In genomic region chr12:107736914-107737313, GRCh38 we compare ENCODE assay signal across 10 cellular contexts. TPM values are rescaled to one million over a fixed set of nuclear protein-coding genes. Genes with fewer than 3 reads are reported as not detected.
DNase-seq lines count a peak whose midpoint lies in the region; ATAC-seq and TF ChIP-seq lines count a peak whose summit lies in the region.
"Had no signal": no experiment of that assay in that cellular context is flagged by ENCODE, and none has a peak within 500 bp of the region (broad histone marks: within the 10 kb centered on the region; RNA-seq: fewer than 3 reads in every experiment).

No MANE protein-coding gene starts in this region.

- H3K36me3 ChIP-seq in MM.1S (replicated peaks; ENCODE audit: insufficient read depth, low read length) (peaks cover 2% of the 10 kb centered on the region; the same call in 1 of the 2 replicates), A673 (ENCODE audit: insufficient read depth, low read length, poor library complexity, severe bottlenecking) (peaks cover 69% of the 10 kb centered on the region)

- H3K9me3 Mint-ChIP-seq in stimulated activated effector memory CD8-positive, alpha-beta T cell treated with anti-CD3 and anti-CD28 coated beads, Interleukin-12 subunit alpha, Interleukin-12 subunit beta, amount 100 ng/mL, for 72 hours: no peaks in the 10 kb centered on the region

- ATAC-seq in GM18909 (IDR thresholded peaks at IDR 0.05; ENCODE audit: poor library complexity, unreplicated experiment): peak; percentile 95
- ATAC-seq in HG02678 (IDR thresholded peaks at IDR 0.05; ENCODE audit: unreplicated experiment): peak; percentile 97
- no peak for ATAC-seq in stimulated activated effector memory CD8-positive, alpha-beta T cell treated with anti-CD3 and anti-CD28 coated beads, Interleukin-12 subunit alpha, Interleukin-12 subunit beta, amount 100 ng/mL, for 72 hours
- ATAC-seq: HCT116 had no signal

- intact Hi-C loops in A673 (cut with micrococcal nuclease; ENCODE audit: unreplicated experiment): no loop called here

- peak; percentile 22; the same call in 1 of the 2 replicates for TF ChIP-seq CTCF in MM.1S (IDR thresholded peaks at IDR 0.05; ENCODE audit: low read length)
- no peak for TF ChIP-seq CTCF in A673 (conservative IDR thresholded peaks at IDR 0.05; ENCODE audit: low read depth, low read length)

- H3K27me3 ChIP-seq in MM.1S (replicated peaks; ENCODE audit: insufficient read depth, low read length) (no peaks in the 10 kb centered on the region), A673 (replicated peaks; ENCODE audit: insufficient read depth, low read depth, low read length, poor library complexity) (no peaks in the 10 kb centered on the region)

- H3K27ac Mint-ChIP-seq in stimulated activated effector memory CD8-positive, alpha-beta T cell treated with anti-CD3 and anti-CD28 coated beads, Interleukin-12 subunit alpha, Interleukin-12 subunit beta, amount 100 ng/mL, for 72 hours: peak overlapping the region; percentile 33

- H3F3A ChIP-seq in MM.1S (ENCODE audit: insufficient read depth, low read length): no peaks in the 10 kb centered on the region

- H2AFZ ChIP-seq in MM.1S (ENCODE audit: low read length): no peak overlapping the region

- POLR2A ChIA-PET in A673 (lab: Charles Lee; ENCODE audit: low non-redundant PET): no interaction called here

- CTCF ChIA-PET in A673 (lab: Charles Lee): no interaction called here

- H3K4me2 ChIP-seq in MM.1S (ENCODE audit: low read depth, low read length): no peak overlapping the region

- no peak overlapping the region for H3K9ac ChIP-seq in MM.1S (ENCODE audit: low read length)

- H3K36me3 Mint-ChIP-seq in stimulated activated effector memory CD8-positive, alpha-beta T cell treated with anti-CD3 and anti-CD28 coated beads, Interleukin-12 subunit alpha, Interleukin-12 subunit beta, amount 100 ng/mL, for 72 hours: peaks cover 98% of the 10 kb centered on the region

- no peaks in the 10 kb centered on the region for H3K9me2 ChIP-seq in MM.1S (replicated peaks; ENCODE audit: insufficient read depth, low read length)

- no peak overlapping the region for H3K4me3 ChIP-seq in MM.1S (ENCODE audit: low read length)
- H3K4me3 ChIP-seq in A673 (ENCODE audit: low read depth, low read length, poor library complexity, severe bottlenecking): no peak overlapping the region

- DNase-seq in MM.1S (peak; percentile 7), ecto neural progenitor cell (ENCODE audit: low spot score) (no peak), NCI-H1417 (lab: John Stamatoyannopoulos, UW) (no peak), A673 (ENCODE audit: low spot score) (no peak)
- no peak for DNase-seq in stimulated activated effector memory CD8-positive, alpha-beta T cell treated with anti-CD3 and anti-CD28 coated beads, Interleukin-12 subunit alpha, Interleukin-12 subunit beta, amount 100 ng/mL, for 72 hours (ENCODE audit: low spot score in 2 of 2)
- DNase-seq: activated naive CD4-positive, alpha-beta T cell treated with anti-CD3 and anti-CD28 coated beads, Interleukin-2, amount 50 U/mL, for 16 hours had no signal

- peaks cover 7% of the 10 kb centered on the region for H3K4me1 Mint-ChIP-seq in stimulated activated effector memory CD8-positive, alpha-beta T cell treated with anti-CD3 and anti-CD28 coated beads, Interleukin-12 subunit alpha, Interleukin-12 subunit beta, amount 100 ng/mL, for 72 hours

- no peak overlapping the region for H3K4me3 Mint-ChIP-seq in stimulated activated effector memory CD8-positive, alpha-beta T cell treated with anti-CD3 and anti-CD28 coated beads, Interleukin-12 subunit alpha, Interleukin-12 subunit beta, amount 100 ng/mL, for 72 hours

- BruUV-seq in A673 (replicated peaks; lab: Mats Ljungman, UMichigan): no TSS peak

- H3K9me3 ChIP-seq in MM.1S (replicated peaks; ENCODE audit: insufficient read depth, low read length) (no peaks in the 10 kb centered on the region), A673 (ENCODE audit: low read depth, low read length, poor library complexity, severe bottlenecking) (no peaks in the 10 kb centered on the region)

- H3K4me1 ChIP-seq in MM.1S (ENCODE audit: low read length) (peaks cover 5% of the 10 kb centered on the region; the same call in 1 of the 2 replicates), A673 (ENCODE audit: insufficient read depth, low read length, poor library complexity, severe bottlenecking) (no peaks in the 10 kb centered on the region)

- H3K27ac ChIP-seq in MM.1S (ENCODE audit: low read length) (peak overlapping the region; percentile 22; the same call in 1 of the 2 replicates), A673 (ENCODE audit: low read depth, low read length, poor library complexity, severe bottlenecking) (no peak overlapping the region)

- no peaks in the 10 kb centered on the region for H4K20me1 ChIP-seq in MM.1S (ENCODE audit: insufficient read depth, low read length)

- no peaks in the 10 kb centered on the region for H3K79me2 ChIP-seq in MM.1S (ENCODE audit: low read length)

RNA-seq across cellular contexts. Expression of gene PRDM4, which starts 24.0 kb away (rescaled TPM):
- 27.9 and 31.5 TPM in 2 replicates for total RNA-seq in A673 (2021)

RNA-seq across cellular contexts. Expression of gene ASCL4, which starts 37.6 kb away (rescaled TPM):
- not detected in 2 replicates for total RNA-seq in A673 (2021)
- total RNA-seq: omental fat pad had no signal

RNA-seq across cellular contexts. Expression of gene PWP1, which starts 51.3 kb away (rescaled TPM):
- 74.7 and 77.7 TPM in 2 replicates for total RNA-seq in A673 (2021)
